In genomic region chr9:137860361-137860760, GRCh38 we compare ENCODE assay signal across 3 cellular contexts.
"Had no signal": no experiment of that assay in that cellular context is flagged by ENCODE, and none has a peak within 500 bp of the region (broad histone marks: within the 10 kb centered on the region; RNA-seq: fewer than 3 reads in every experiment).

No MANE protein-coding gene starts in this region.

- H3K4me3 ChIP-seq: GM12878 had no signal

- DNase-seq: GDM1, GF-D8 had no signal
